In the genomic region with DNA sequence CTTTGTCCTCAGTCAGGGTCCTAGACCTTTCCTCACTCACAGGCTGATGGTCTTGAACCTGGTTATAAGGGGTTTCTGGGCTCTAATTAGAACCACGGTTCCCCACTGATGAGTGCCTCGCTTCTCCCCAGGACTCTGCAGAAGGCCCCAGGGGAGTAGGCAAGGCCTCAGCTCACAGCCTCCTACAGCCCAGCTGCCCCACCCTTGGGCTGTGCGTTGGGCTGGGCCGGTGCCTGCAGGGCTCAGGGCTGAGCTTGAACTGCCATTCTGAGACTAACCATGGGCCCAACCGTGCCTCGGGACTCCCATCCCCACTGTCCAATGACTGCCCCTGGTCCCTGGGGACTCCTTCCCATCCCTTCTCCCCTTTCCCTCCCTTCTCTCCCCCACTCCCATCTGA, we compare ENCODE assay signal across 1 cellular context.
TF ChIP-seq lines count a peak whose summit lies in the region.

No MANE protein-coding gene starts in this region.

TF ChIP-seq in K562, 482 proteins besides CTCF, POLR2A, EP300 and RAD21:
- TF ChIP-seq, protein P1, sequence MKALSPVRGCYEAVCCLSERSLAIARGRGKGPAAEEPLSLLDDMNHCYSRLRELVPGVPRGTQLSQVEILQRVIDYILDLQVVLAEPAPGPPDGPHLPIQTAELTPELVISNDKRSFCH (CRISPR knock-in tag; IDR thresholded peaks at IDR 0.05), result no peak
- TF ChIP-seq, protein P1 (tag; IDR thresholded peaks at IDR 0.05), result 0 out of 2 replicates have a peak, but pooled peaks have one; percentile 1
- TF ChIP-seq TRIM25 (IDR thresholded peaks at IDR 0.05; ENCODE audit: borderline replicate concordance) (no peak), RFX5 (IDR thresholded peaks at IDR 0.05; ENCODE audit: low read depth, low read length) (no peak), CBX1 (IDR thresholded peaks at IDR 0.05; ENCODE audit: low read depth) (no peak), HDAC8 (tag; IDR thresholded peaks at IDR 0.05) (0 out of 2 replicates have a peak, but pooled peaks have one; percentile 28), ZNF76 (CRISPR knock-in tag; IDR thresholded peaks at IDR 0.05; ENCODE audit: borderline replicate concordance) (0 out of 2 replicates have a peak, but pooled peaks have one; percentile 18), ZNF589 (CRISPR knock-in tag; IDR thresholded peaks at IDR 0.05; ENCODE audit: low read depth) (no peak), RBFOX2 (IDR thresholded peaks at IDR 0.05; ENCODE audit: low read depth, low read length) (peak; percentile 35; the same call in 1 of the 2 replicates), SMAD4 (CRISPR knock-in tag; conservative IDR thresholded peaks at IDR 0.05) (0 out of 2 replicates have a peak, but pooled peaks have one; percentile 12), THRB (CRISPR knock-in tag; conservative IDR thresholded peaks at IDR 0.05) (no peak)
- TF ChIP-seq, protein P2, sequence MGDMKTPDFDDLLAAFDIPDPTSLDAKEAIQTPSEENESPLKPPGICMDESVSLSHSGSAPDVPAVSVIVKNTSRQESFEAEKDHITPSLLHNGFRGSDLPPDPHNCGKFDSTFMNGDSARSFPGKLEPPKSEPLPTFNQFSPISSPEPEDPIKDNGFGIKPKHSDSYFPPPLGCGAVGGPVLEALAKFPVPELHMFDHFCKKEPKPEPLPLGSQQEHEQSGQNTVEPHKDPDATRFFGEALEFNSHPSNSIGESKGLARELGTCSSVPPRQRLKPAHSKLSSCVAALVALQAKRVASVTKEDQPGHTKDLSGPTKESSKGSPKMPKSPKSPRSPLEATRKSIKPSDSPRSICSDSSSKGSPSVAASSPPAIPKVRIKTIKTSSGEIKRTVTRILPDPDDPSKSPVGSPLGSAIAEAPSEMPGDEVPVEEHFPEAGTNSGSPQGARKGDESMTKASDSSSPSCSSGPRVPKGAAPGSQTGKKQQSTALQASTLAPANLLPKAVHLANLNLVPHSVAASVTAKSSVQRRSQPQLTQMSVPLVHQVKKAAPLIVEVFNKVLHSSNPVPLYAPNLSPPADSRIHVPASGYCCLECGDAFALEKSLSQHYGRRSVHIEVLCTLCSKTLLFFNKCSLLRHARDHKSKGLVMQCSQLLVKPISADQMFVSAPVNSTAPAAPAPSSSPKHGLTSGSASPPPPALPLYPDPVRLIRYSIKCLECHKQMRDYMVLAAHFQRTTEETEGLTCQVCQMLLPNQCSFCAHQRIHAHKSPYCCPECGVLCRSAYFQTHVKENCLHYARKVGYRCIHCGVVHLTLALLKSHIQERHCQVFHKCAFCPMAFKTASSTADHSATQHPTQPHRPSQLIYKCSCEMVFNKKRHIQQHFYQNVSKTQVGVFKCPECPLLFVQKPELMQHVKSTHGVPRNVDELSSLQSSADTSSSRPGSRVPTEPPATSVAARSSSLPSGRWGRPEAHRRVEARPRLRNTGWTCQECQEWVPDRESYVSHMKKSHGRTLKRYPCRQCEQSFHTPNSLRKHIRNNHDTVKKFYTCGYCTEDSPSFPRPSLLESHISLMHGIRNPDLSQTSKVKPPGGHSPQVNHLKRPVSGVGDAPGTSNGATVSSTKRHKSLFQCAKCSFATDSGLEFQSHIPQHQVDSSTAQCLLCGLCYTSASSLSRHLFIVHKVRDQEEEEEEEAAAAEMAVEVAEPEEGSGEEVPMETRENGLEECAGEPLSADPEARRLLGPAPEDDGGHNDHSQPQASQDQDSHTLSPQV (IDR thresholded peaks at IDR 0.05), result peak; percentile 52
- TF ChIP-seq, protein P3, sequence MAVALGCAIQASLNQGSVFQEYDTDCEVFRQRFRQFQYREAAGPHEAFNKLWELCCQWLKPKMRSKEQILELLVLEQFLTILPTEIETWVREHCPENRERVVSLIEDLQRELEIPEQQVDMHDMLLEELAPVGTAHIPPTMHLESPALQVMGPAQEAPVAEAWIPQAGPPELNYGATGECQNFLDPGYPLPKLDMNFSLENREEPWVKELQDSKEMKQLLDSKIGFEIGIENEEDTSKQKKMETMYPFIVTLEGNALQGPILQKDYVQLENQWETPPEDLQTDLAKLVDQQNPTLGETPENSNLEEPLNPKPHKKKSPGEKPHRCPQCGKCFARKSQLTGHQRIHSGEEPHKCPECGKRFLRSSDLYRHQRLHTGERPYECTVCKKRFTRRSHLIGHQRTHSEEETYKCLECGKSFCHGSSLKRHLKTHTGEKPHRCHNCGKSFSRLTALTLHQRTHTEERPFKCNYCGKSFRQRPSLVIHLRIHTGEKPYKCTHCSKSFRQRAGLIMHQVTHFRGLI (CRISPR knock-in tag; IDR thresholded peaks at IDR 0.05), result no peak
- TF ChIP-seq, protein P4, sequence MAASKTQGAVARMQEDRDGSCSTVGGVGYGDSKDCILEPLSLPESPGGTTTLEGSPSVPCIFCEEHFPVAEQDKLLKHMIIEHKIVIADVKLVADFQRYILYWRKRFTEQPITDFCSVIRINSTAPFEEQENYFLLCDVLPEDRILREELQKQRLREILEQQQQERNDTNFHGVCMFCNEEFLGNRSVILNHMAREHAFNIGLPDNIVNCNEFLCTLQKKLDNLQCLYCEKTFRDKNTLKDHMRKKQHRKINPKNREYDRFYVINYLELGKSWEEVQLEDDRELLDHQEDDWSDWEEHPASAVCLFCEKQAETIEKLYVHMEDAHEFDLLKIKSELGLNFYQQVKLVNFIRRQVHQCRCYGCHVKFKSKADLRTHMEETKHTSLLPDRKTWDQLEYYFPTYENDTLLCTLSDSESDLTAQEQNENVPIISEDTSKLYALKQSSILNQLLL (CRISPR knock-in tag; IDR thresholded peaks at IDR 0.05; ENCODE audit: borderline replicate concordance), result no peak
